Comparison of ENCODE assay signal across 26 cellular contexts in the genomic region with DNA sequence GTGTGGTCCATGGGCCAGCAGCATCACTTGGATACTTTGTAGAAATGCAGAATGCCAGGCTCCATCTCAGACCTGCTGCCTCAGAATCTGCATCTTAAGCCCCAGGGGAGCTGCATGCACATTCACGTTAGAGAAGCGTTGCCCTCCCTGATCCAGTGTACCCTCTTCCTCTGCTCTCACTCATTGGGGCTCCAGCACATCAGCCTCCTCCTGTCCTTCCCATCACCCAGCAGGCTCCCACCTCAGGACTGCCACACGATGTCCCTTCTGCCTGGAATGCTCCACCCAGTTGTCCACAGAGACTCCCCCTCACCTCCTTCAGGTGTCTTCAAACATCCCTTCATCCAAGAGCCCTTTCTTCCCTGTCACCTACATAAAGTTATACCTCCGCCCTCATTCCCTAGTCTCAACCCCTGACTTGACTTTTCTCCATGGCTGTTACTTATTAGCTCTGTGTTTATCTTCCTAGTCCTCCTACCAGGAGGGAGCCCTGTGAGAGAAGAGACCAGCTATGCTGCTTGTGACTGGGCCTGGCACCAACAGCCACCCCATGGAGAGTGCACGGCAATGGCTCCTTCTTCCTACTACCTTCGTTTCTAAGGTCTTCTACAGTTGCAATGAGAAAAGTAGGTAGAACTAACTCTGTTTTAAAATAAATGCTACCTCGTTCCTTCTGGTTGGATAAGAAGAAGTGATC. TPM values are rescaled to one million over a fixed set of nuclear protein-coding genes. Genes with fewer than 3 reads are reported as not detected.
DNase-seq lines count a peak whose midpoint lies in the region; ATAC-seq lines count a peak whose summit lies in the region.
"Had no signal": no experiment of that assay in that cellular context is flagged by ENCODE, and none has a peak within 500 bp of the region (broad histone marks: within the 10 kb centered on the region; RNA-seq: fewer than 3 reads in every experiment).

No MANE protein-coding gene starts in this region.

- no peaks in the 10 kb centered on the region for H3K27me3 ChIP-seq in CD8-positive, alpha-beta memory T cell (ENCODE audit: insufficient read depth, low read length, poor library complexity, severe bottlenecking)
- H3K27me3 ChIP-seq in SJCRH30, result no peaks in the 10 kb centered on the region
- H3K27me3 ChIP-seq: ascending aorta, esophagus muscularis mucosa, gastroesophageal sphincter, left lung had no signal

- H3K27ac Mint-ChIP-seq in CD8-positive, alpha-beta memory T cell, result peak overlapping the region in 5 of 8 donors; percentile 34 to 83 (median 65)
- peak overlapping the region; percentile 70 to 88 (median 78) for H3K27ac Mint-ChIP-seq in IgD-negative memory B cell
- H3K27ac Mint-ChIP-seq: activated CD8-positive, alpha-beta T cell treated with anti-CD3 and anti-CD28 coated beads for 36 hours had no signal

- H3K4me3 Mint-ChIP-seq in CD8-positive, alpha-beta memory T cell, result peak overlapping the region in 1 of 7 donors; percentile 71
- H3K4me3 Mint-ChIP-seq in IgD-negative memory B cell, result peak overlapping the region in 1 of 4 donors; percentile 63
- H3K4me3 Mint-ChIP-seq: activated CD8-positive, alpha-beta T cell treated with anti-CD3 and anti-CD28 coated beads for 36 hours had no signal

- DNase-seq in CD8-positive, alpha-beta memory T cell, result no peak
- peak in 1 of 2 donors; percentile 22 for DNase-seq in left colon
- peak; percentile 46 for DNase-seq in sciatic nerve (ENCODE audit: low spot score)
- DNase-seq in SJCRH30, result no peak
- DNase-seq in effector CD4-positive, alpha-beta T cell, result no peak
- DNase-seq: activated CD4-positive, CD25-positive, alpha-beta regulatory T cell; activated CD8-positive, alpha-beta T cell treated with anti-CD3 and anti-CD28 coated beads for 36 hours; activated T-cell treated with anti-CD3 and anti-CD28 coated beads, Interleukin-2, amount 50 U/mL, for 1 hour; effector memory CD4-positive, alpha-beta T cell; midbrain; NCI-H1048; NCI-H2029; NCI-H446; retina; stimulated activated CD4-positive, alpha-beta T cell treated with anti-CD3 and anti-CD28 coated beads, Interleukin-15, amount 100 ng/mL, for 24 hours; T-helper 9 cell had no signal

- intact Hi-C loops in left colon (cut with DNase I, micrococcal nuclease), result no loop called here
- intact Hi-C loops in sciatic nerve (cut with DNase I), result loop anchor here (5.0 kb wide), 1 partner anchor 64 kb away; no protein-coding TSS in a partner anchor

- peaks cover 26% of the 10 kb centered on the region for H3K4me1 ChIP-seq in CD8-positive, alpha-beta memory T cell (ENCODE audit: insufficient read depth, low read length)
- H3K4me1 ChIP-seq in SJCRH30, result no peaks in the 10 kb centered on the region

- no peaks in the 10 kb centered on the region for H3K36me3 ChIP-seq in CD8-positive, alpha-beta memory T cell (ENCODE audit: insufficient read depth, low read length)
- no peaks in the 10 kb centered on the region for H3K36me3 ChIP-seq in SJCRH30
- H3K36me3 ChIP-seq: ascending aorta, esophagus muscularis mucosa, gastroesophageal sphincter, left lung had no signal

- peaks cover 1 to 9% of the 10 kb centered on the region in 2 donors for H3K27me3 Mint-ChIP-seq in CD8-positive, alpha-beta memory T cell
- H3K27me3 Mint-ChIP-seq in IgD-negative memory B cell, result no peaks in the 10 kb centered on the region

- H3K4me1 Mint-ChIP-seq in CD8-positive, alpha-beta memory T cell, result peaks cover 18 to 28% (median 22%) of the 10 kb centered on the region in 3 donors
- peaks cover 23 to 27% (median 27%) of the 10 kb centered on the region in 3 donors for H3K4me1 Mint-ChIP-seq in IgD-negative memory B cell

- no peaks in the 10 kb centered on the region for H3K9me3 ChIP-seq in CD8-positive, alpha-beta memory T cell (ENCODE audit: low read length)
- no peaks in the 10 kb centered on the region for H3K9me3 ChIP-seq in SJCRH30 (replicated peaks)
- H3K9me3 ChIP-seq: ascending aorta, gastroesophageal sphincter, left lung had no signal

- no peak overlapping the region for H3K4me3 ChIP-seq in CD8-positive, alpha-beta memory T cell (ENCODE audit: low read length)
- H3K4me3 ChIP-seq in SJCRH30, result no peak overlapping the region
- H3K4me3 ChIP-seq: ascending aorta, esophagus muscularis mucosa, gastroesophageal sphincter, left lung had no signal

- POLR2A ChIA-PET in CD8-positive, alpha-beta memory T cell (lab: Charles Lee), result interaction anchor here (0.5 kb wide), 1 partner anchor 25 kb away, joined by 3 read pairs; no protein-coding TSS in a partner anchor

- no peaks in the 10 kb centered on the region for H3K9me3 Mint-ChIP-seq in CD8-positive, alpha-beta memory T cell
- no peaks in the 10 kb centered on the region for H3K9me3 Mint-ChIP-seq in IgD-negative memory B cell
- H3K9me3 Mint-ChIP-seq: activated CD8-positive, alpha-beta T cell treated with anti-CD3 and anti-CD28 coated beads for 36 hours; activated naive CD4-positive, alpha-beta T cell treated with anti-CD3 and anti-CD28 coated beads, Interleukin-2, amount 50 U/mL, for 72 hours had no signal

- ATAC-seq in left colon (peak; percentile 10), sciatic nerve (no peak), GM19324 (IDR thresholded peaks at IDR 0.05; ENCODE audit: low FRiP score, unreplicated experiment) (no peak)
- ATAC-seq: activated CD8-positive, alpha-beta T cell treated with anti-CD3 and anti-CD28 coated beads for 36 hours; activated naive CD4-positive, alpha-beta T cell treated with anti-CD3 and anti-CD28 coated beads, Interleukin-2, amount 50 U/mL, for 72 hours; gastroesophageal sphincter; left lung; Panc1 had no signal

- CTCF ChIA-PET in CD8-positive, alpha-beta memory T cell (lab: Charles Lee), result interaction anchor here (1.1 to 10.4 kb wide), 5 partner anchors 18 to 130 kb away, joined by 3 to 147 read pairs (median 3); no protein-coding TSS in a partner anchor

- H3K27ac ChIP-seq in CD8-positive, alpha-beta memory T cell (ENCODE audit: low read depth, low read length), result no peak overlapping the region
- no peak overlapping the region for H3K27ac ChIP-seq in SJCRH30
- H3K27ac ChIP-seq: ascending aorta, esophagus muscularis mucosa, gastroesophageal sphincter, left lung had no signal

- H3K36me3 Mint-ChIP-seq in CD8-positive, alpha-beta memory T cell, result peaks cover 0 to 4% (median 0%) of the 10 kb centered on the region in 3 donors
- H3K36me3 Mint-ChIP-seq in IgD-negative memory B cell, result no peaks in the 10 kb centered on the region
- H3K36me3 Mint-ChIP-seq: activated naive CD4-positive, alpha-beta T cell treated with anti-CD3 and anti-CD28 coated beads, Interleukin-2, amount 50 U/mL, for 72 hours had no signal

RNA-seq across cellular contexts. Expression of a gene that starts 3.3 kb away (rescaled TPM):
- 10 to 100 TPM; 24.5 to 24.8 TPM for total RNA-seq in CD8-positive, alpha-beta memory T cell
- polyA plus RNA-seq in CD8-positive, alpha-beta memory T cell, result 59.6 TPM
- 59.8 TPM for polyA plus RNA-seq in IgD-negative memory B cell
- total RNA-seq in left colon, result 10 to 100 TPM; 37.8 to 43.6 TPM
- total RNA-seq in sciatic nerve, result 27.4 TPM
- 11.5 and 13.0 TPM in 2 replicates for total RNA-seq in SJCRH30 (2014; rRNA removed; shearing (Covaris generic))

RNA-seq across cellular contexts. Expression of a gene that starts 20.7 kb away (rescaled TPM):
- total RNA-seq in CD8-positive, alpha-beta memory T cell, result not detected
- not detected for polyA plus RNA-seq in CD8-positive, alpha-beta memory T cell
- polyA plus RNA-seq in IgD-negative memory B cell, result not detected
- total RNA-seq in left colon (not detected), sciatic nerve (not detected)
- 0.06 and 0.10 TPM in 2 replicates for total RNA-seq in SJCRH30 (2014; rRNA removed; shearing (Covaris generic))
- total RNA-seq: activated CD8-positive, alpha-beta T cell treated with anti-CD3 and anti-CD28 coated beads for 36 hours; activated naive CD4-positive, alpha-beta T cell treated with anti-CD3 and anti-CD28 coated beads, Interleukin-2, amount 50 U/mL, for 72 hours; ascending aorta; gastroesophageal sphincter; H4; left lung; LHCN-M2 had no signal
